ENCODE assay signal across 1 cellular context in the genomic region with DNA sequence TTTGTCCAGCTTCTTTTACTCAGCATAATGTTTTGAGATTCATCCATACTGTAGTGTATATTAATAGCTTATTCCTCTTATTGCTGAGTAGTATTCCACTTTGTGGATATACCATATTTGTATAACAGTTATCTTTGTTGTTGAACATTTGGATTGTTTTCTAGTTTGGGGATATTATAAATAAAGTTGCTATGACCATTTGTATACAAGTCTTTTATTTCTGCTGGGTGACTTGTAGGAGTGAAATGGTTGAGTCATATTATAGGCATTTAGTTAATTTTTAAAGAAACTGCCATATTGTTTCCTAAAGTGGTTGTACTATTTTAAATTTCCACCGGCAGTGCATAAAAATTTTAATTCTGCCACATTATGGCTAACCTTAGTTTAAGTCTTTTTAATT.
TF ChIP-seq lines count a peak whose summit lies in the region.

No MANE protein-coding gene starts in this region.

TF ChIP-seq in HepG2, 621 proteins besides CTCF, POLR2A, EP300 and RAD21 (continued from another document):
- TF ChIP-seq, protein P1, sequence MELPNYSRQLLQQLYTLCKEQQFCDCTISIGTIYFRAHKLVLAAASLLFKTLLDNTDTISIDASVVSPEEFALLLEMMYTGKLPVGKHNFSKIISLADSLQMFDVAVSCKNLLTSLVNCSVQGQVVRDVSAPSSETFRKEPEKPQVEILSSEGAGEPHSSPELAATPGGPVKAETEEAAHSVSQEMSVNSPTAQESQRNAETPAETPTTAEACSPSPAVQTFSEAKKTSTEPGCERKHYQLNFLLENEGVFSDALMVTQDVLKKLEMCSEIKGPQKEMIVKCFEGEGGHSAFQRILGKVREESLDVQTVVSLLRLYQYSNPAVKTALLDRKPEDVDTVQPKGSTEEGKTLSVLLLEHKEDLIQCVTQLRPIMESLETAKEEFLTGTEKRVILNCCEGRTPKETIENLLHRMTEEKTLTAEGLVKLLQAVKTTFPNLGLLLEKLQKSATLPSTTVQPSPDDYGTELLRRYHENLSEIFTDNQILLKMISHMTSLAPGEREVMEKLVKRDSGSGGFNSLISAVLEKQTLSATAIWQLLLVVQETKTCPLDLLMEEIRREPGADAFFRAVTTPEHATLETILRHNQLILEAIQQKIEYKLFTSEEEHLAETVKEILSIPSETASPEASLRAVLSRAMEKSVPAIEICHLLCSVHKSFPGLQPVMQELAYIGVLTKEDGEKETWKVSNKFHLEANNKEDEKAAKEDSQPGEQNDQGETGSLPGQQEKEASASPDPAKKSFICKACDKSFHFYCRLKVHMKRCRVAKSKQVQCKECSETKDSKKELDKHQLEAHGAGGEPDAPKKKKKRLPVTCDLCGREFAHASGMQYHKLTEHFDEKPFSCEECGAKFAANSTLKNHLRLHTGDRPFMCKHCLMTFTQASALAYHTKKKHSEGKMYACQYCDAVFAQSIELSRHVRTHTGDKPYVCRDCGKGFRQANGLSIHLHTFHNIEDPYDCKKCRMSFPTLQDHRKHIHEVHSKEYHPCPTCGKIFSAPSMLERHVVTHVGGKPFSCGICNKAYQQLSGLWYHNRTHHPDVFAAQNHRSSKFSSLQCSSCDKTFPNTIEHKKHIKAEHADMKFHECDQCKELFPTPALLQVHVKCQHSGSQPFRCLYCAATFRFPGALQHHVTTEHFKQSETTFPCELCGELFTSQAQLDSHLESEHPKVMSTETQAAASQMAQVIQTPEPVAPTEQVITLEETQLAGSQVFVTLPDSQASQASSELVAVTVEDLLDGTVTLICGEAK (IDR thresholded peaks at IDR 0.05): peak; percentile 66
- TF ChIP-seq, protein P1 (CRISPR knock-in tag; IDR thresholded peaks at IDR 0.05): no peak
TF ChIP-seq in HepG2: peak in this region for 1.
